In the genomic region with DNA sequence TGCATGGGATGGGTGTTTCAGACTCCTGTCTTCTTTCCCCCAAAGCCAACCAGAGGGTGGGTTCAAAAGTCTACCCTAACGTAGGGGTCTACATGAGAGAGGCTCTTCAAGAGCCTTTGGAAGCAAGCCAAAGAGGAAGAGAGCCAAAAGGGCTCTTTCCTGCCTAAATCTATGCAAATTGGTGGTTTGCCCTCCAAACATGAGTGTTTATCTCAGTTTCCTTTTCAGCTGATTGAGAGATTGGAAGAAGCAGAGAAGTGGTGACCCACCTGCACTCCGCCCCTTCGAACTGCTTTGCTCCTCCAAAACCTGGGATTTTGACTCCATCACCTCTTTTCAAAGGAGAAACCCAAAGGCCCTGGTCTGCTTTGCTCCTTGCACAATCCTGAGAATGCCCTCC, we compare ENCODE assay signal across 10 cellular contexts.
"Had no signal": no experiment of that assay in that cellular context is flagged by ENCODE, and none has a peak within 500 bp of the region (broad histone marks: within the 10 kb centered on the region; RNA-seq: fewer than 3 reads in every experiment).

No MANE protein-coding gene starts in this region.

- H3K4me2 ChIP-seq: GM23338, KMS-11 had no signal

- FAIRE-seq: H1, H54, HepG2 had no signal

- H3K4me3 Mint-ChIP-seq: GM23338, H9, IgD-negative memory B cell had no signal

- H3K4me3 ChIP-seq: GM23338 had no signal

- H3K4me1 Mint-ChIP-seq: GM23338, H9 had no signal

- H3K27ac ChIP-seq: HL-60, KMS-11 had no signal

- H3K27ac Mint-ChIP-seq: GM23338, H9, IgD-negative memory B cell had no signal

- ATAC-seq: GM23338, HepG2 had no signal

- H3K9ac ChIP-seq: KMS-11 had no signal

- DNase-seq: H9, HCEC 1CT, KBM-7 had no signal

- H2AFZ ChIP-seq: GM23338 had no signal
